In genomic region chr12:113874999-113875561, GRCh38 we compare ENCODE assay signal across 1 cellular context.
TF ChIP-seq lines count a peak whose summit lies in the region.

No MANE protein-coding gene starts in this region.

TF ChIP-seq in IMR-90, 13 proteins besides CTCF, POLR2A, EP300 and RAD21 (continued from another document):
- TF ChIP-seq MAFK (IDR thresholded peaks at IDR 0.05; ENCODE audit: low read depth, low read length) (no peak; the same call in 1 of the 2 replicates), FOS (IDR thresholded peaks at IDR 0.05; ENCODE audit: low read depth, low read length) (peak; percentile 69)
